8 cellular contexts compared by ENCODE assay signal in the genomic region with DNA sequence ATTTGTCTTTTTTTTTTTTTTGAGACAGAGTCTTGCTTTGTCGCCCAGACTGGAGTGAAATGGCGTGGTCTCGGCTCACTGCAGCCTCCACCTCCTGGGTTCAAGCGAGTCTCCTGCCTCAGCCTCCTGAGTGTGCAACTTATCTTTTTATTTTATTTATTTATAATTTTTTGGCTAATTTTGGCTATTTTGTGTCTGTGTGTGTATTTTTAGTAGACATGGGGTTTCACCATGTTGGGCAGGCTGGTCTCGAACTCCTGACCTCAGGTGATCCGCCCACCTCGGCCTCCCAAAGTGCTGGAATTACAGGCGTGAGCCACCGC. TPM values are rescaled to one million over a fixed set of nuclear protein-coding genes. Genes with fewer than 3 reads are reported as not detected.
DNase-seq lines count a peak whose midpoint lies in the region; ATAC-seq, FAIRE-seq and TF ChIP-seq lines count a peak whose summit lies in the region.
"Not testable (repeated sequence)": the region's sequence is repeated elsewhere in the genome, so short reads cannot be mapped to it uniquely, and the experiment has no call there.

No MANE protein-coding gene starts in this region.

- H3K27ac ChIP-seq in BLaER1, result peak overlapping the region; percentile 97
- H3K27ac ChIP-seq in HUES64 (ENCODE audit: low read depth, low read length), result peak overlapping the region; percentile 84; the same call in 1 of the 2 replicates
- peak overlapping the region in 4 of 5 donors; percentile 55 to 81 (median 78) for H3K27ac ChIP-seq in adrenal gland
- H3K27ac ChIP-seq in kidney (ENCODE audit: low read depth in 2 of 2, low read length in 2 of 2), result peak overlapping the region; percentile 91
- H3K27ac ChIP-seq in osteoblast (ENCODE audit: low read depth, low read length), result peak overlapping the region; percentile 83
- H3K27ac ChIP-seq in suprapubic skin, result peak overlapping the region; percentile 97

- not testable (repeated sequence) for H3K27me3 Mint-ChIP-seq in T-helper 17 cell

- peaks cover 42% of the 10 kb centered on the region for H3K9me3 ChIP-seq in BLaER1
- not testable (repeated sequence) for H3K9me3 ChIP-seq in HUES64 (ENCODE audit: insufficient read depth, low read depth, low read length); T-helper 17 cell (ENCODE audit: control insufficient read depth, low read length, poor library complexity, severe bottlenecking); adrenal gland (replicated peaks in 1 of 3); kidney (ENCODE audit: control insufficient read depth in 1 of 2, low read length in 2 of 2); osteoblast (ENCODE audit: low read depth, low read length); suprapubic skin

- H3K4me2 ChIP-seq in BLaER1 (peak overlapping the region; percentile 88), osteoblast (ENCODE audit: insufficient read depth, low read length) (peak overlapping the region; percentile 97)

- H3K4me3 ChIP-seq in BLaER1 (peak overlapping the region; percentile 68; the same call in 1 of the 2 replicates), HUES64 (ENCODE audit: low read length) (peak overlapping the region; percentile 55), adrenal gland (peak overlapping the region in 1 of 4 donors; percentile 38), epithelial cell of proximal tubule (ENCODE audit: low read depth, low read length) (peak overlapping the region; percentile 55), kidney (ENCODE audit: low read length in 2 of 2) (peak overlapping the region; percentile 64 to 80), osteoblast (ENCODE audit: insufficient read depth, low read length) (peak overlapping the region; percentile 75), suprapubic skin (peak overlapping the region; percentile 50)

- not testable (repeated sequence) for H2AFZ ChIP-seq in osteoblast (ENCODE audit: low read length)

- H3K4me1 ChIP-seq in BLaER1 (peaks cover 60% of the 10 kb centered on the region), osteoblast (ENCODE audit: insufficient read depth, low read length) (peaks cover 16% of the 10 kb centered on the region), suprapubic skin (peaks cover 34% of the 10 kb centered on the region)
- H3K4me1 ChIP-seq in HUES64 (ENCODE audit: insufficient read depth, low read length); adrenal gland (replicated peaks in 1 of 2); kidney (ENCODE audit: control insufficient read depth in 1 of 2, insufficient read depth in 1 of 2, low read depth in 1 of 2, low read length in 2 of 2): not testable (repeated sequence)

- FAIRE-seq in kidney (lab: Jason Lieb, UNC), result not testable (repeated sequence)

- not testable (repeated sequence) for TF ChIP-seq POLR2A in adrenal gland (IDR thresholded peaks at IDR 0.05); suprapubic skin (IDR thresholded peaks at IDR 0.05)

- not testable (repeated sequence) for H3K36me3 ChIP-seq in BLaER1; HUES64 (ENCODE audit: insufficient read depth, low read length); adrenal gland (replicated peaks in 1 of 2); kidney (ENCODE audit: control insufficient read depth in 1 of 2, insufficient read depth in 2 of 2, low read length in 2 of 2); osteoblast (ENCODE audit: insufficient read depth, low read length); suprapubic skin

- TF ChIP-seq CTCF in adrenal gland (IDR thresholded peaks at IDR 0.05); epithelial cell of proximal tubule (conservative IDR thresholded peaks at IDR 0.05; ENCODE audit: low read depth, low read length); kidney (IDR thresholded peaks at IDR 0.05; ENCODE audit: borderline replicate concordance, extremely low read depth, insufficient read depth); osteoblast (IDR thresholded peaks at IDR 0.05; ENCODE audit: extremely low read depth, low read depth, low read length); suprapubic skin (IDR thresholded peaks at IDR 0.05): not testable (repeated sequence)

- H3K4me3 Mint-ChIP-seq in T-helper 17 cell, result peak overlapping the region; percentile 85

- ATAC-seq in T-helper 17 cell, result not testable (repeated sequence)

- intact Hi-C loops in adrenal gland (cut with DNase I); kidney (cut with DNase I): not testable (repeated sequence)

- peaks cover 15% of the 10 kb centered on the region for H3K4me1 Mint-ChIP-seq in T-helper 17 cell

- whole genome bisulfite sequencing in HUES64, result 86% methylated on average over 9 of the region's 9 CpGs
- WGBS in adrenal gland, 4 donors, result 53 to 58% (median 54%) methylated on average over 9 of the region's 9 CpGs
- 43% methylated on average over 9 of the region's 9 CpGs for WGBS in suprapubic skin

- peak overlapping the region; percentile 84; the same call in 1 of the 2 replicates for H3K9ac ChIP-seq in BLaER1
- not testable (repeated sequence) for H3K9ac ChIP-seq in HUES64 (ENCODE audit: low read depth, low read length)
- H3K9ac ChIP-seq in kidney (ENCODE audit: low read length in 2 of 2), result peak overlapping the region in 1 of 2 donors; percentile 30

- H3K27ac Mint-ChIP-seq in T-helper 17 cell, result peak overlapping the region; percentile 98

- not testable (repeated sequence) for H3K79me2 ChIP-seq in osteoblast (ENCODE audit: insufficient read depth, low read length)

- not testable (repeated sequence) for H3K27me3 ChIP-seq in BLaER1; HUES64 (ENCODE audit: insufficient read depth, low read length); adrenal gland; osteoblast (ENCODE audit: insufficient read depth, low read length); suprapubic skin

- not testable (repeated sequence) for TF ChIP-seq EP300 in suprapubic skin (IDR thresholded peaks at IDR 0.05)

- H3K36me3 Mint-ChIP-seq in T-helper 17 cell (ENCODE audit: low read depth), result not testable (repeated sequence)

- not testable (repeated sequence) for DNase-seq in T-helper 17 cell; adrenal gland; epithelial cell of proximal tubule (ENCODE audit: low read depth); kidney; osteoblast (ENCODE audit: insufficient read length, low spot score, missing footprints); suprapubic skin (ENCODE audit: low spot score in 2 of 2)

- not testable (repeated sequence) for H4K20me1 ChIP-seq in BLaER1; osteoblast (ENCODE audit: insufficient read depth, low read length)

RNA-seq across cellular contexts. Expression of gene HLA-E, which starts 27.4 kb away (rescaled TPM):
- 15.0 TPM for polyA plus RNA-seq in HUES64 (2013, experiment 1 of 2)
- polyA plus RNA-seq in HUES64 (2013, experiment 2 of 2), result 19.5 TPM
- total RNA-seq in T-helper 17 cell (1,000 to 10,000 TPM; 1,324 to 1,494 TPM), adrenal gland (100 to 1,000 TPM; 289 to 667 (median 377) TPM), epithelial cell of proximal tubule (56.9 and 93.3 TPM in 2 replicates), kidney (525 TPM), osteoblast (320 and 343 TPM in 2 replicates), suprapubic skin (100 to 1,000 TPM; 496 to 771 (median 601) TPM)
- polyA plus RNA-seq in adrenal gland (100 to 1,000 TPM; 126 to 285 (median 261) TPM), kidney (ENCODE audit: insufficient read depth, low read depth, low replicate concordance) (387 TPM)

RNA-seq across cellular contexts. Expression of gene GNL1, which starts 39.6 kb away (rescaled TPM):
- 49.8 TPM for polyA plus RNA-seq in HUES64 (2013, experiment 1 of 2)
- polyA plus RNA-seq in HUES64 (2013, experiment 2 of 2), result 41.7 TPM
- 100 to 1,000 TPM; 178 to 211 TPM for total RNA-seq in T-helper 17 cell
- 10 to 100 TPM; 27.4 to 75.6 (median 57.7) TPM for total RNA-seq in adrenal gland
- polyA plus RNA-seq in adrenal gland, result 10 to 100 TPM; 33.2 to 86.7 (median 72.5) TPM
- 46.1 and 46.3 TPM in 2 replicates for total RNA-seq in epithelial cell of proximal tubule
- total RNA-seq in kidney, result 70.4 TPM
- polyA plus RNA-seq in kidney (ENCODE audit: insufficient read depth, low read depth, low replicate concordance), result 64.9 TPM
- total RNA-seq in osteoblast, result 56.5 and 64.8 TPM in 2 replicates
- 10 to 100 TPM; 33.9 to 58.9 (median 38.9) TPM for total RNA-seq in suprapubic skin

RNA-seq across cellular contexts. Expression of gene PRR3, which starts 40.4 kb away (rescaled TPM):
- 19.1 TPM for polyA plus RNA-seq in HUES64 (2013, experiment 1 of 2)
- polyA plus RNA-seq in HUES64 (2013, experiment 2 of 2), result 21.8 TPM
- 10 to 100 TPM; 11.2 to 13.9 TPM for total RNA-seq in T-helper 17 cell
- 10 to 100 TPM in 4 of 8 donors, 1 to 10 TPM in 4; 1.8 to 14.7 (median 9.7) TPM for total RNA-seq in adrenal gland
- 10 to 100 TPM; 20.3 to 25.5 (median 22.8) TPM for polyA plus RNA-seq in adrenal gland
- 4.6 and 5.2 TPM in 2 replicates for total RNA-seq in epithelial cell of proximal tubule
- total RNA-seq in kidney, result 9.3 TPM
- polyA plus RNA-seq in kidney (ENCODE audit: insufficient read depth, low read depth, low replicate concordance), result 7.9 TPM
- total RNA-seq in osteoblast, result 6.8 and 7.2 TPM in 2 replicates
- total RNA-seq in suprapubic skin, result 10 to 100 TPM in 1 of 4 donors, 1 to 10 TPM in 3; 5.5 to 10.6 (median 9.0) TPM

RNA-seq across cellular contexts. Expression of gene ABCF1, which starts 54.5 kb away (rescaled TPM):
- 93.5 TPM for polyA plus RNA-seq in HUES64 (2013, experiment 1 of 2)
- 89.3 TPM for polyA plus RNA-seq in HUES64 (2013, experiment 2 of 2)
- 100 to 1,000 TPM in 1 of 2 donors, 10 to 100 TPM in 1; 97.4 to 106 TPM for total RNA-seq in T-helper 17 cell
- 10 to 100 TPM; 24.6 to 53.1 (median 36.2) TPM for total RNA-seq in adrenal gland
- polyA plus RNA-seq in adrenal gland, result 10 to 100 TPM; 18.7 to 75.2 (median 41.3) TPM
- 49.0 and 70.5 TPM in 2 replicates for total RNA-seq in epithelial cell of proximal tubule
- 47.2 TPM for total RNA-seq in kidney
- polyA plus RNA-seq in kidney (ENCODE audit: insufficient read depth, low read depth, low replicate concordance), result 32.9 TPM
- total RNA-seq in osteoblast, result 37.3 and 37.4 TPM in 2 replicates
- 10 to 100 TPM; 41.7 to 46.4 (median 45.0) TPM for total RNA-seq in suprapubic skin
